1 cellular context compared by ENCODE assay signal in genomic region chr2:76197428-76197827, GRCh38.
TF ChIP-seq lines count a peak whose summit lies in the region.

No MANE protein-coding gene starts in this region.

TF ChIP-seq in WTC11, 78 proteins besides CTCF, POLR2A, EP300 and RAD21 (continued from another document):
- TF ChIP-seq ZNF425 (CRISPR knock-in tag; conservative IDR thresholded peaks at IDR 0.05) (no peak), ZNF232 (CRISPR knock-in tag; IDR thresholded peaks at IDR 0.05) (no peak), FOXJ3 (CRISPR knock-in tag; IDR thresholded peaks at IDR 0.05; ENCODE audit: borderline replicate concordance) (no peak), EMX1 (CRISPR knock-in tag; IDR thresholded peaks at IDR 0.05) (no peak), ZNF671 (CRISPR knock-in tag; IDR thresholded peaks at IDR 0.05) (no peak)
- TF ChIP-seq, protein P1, sequence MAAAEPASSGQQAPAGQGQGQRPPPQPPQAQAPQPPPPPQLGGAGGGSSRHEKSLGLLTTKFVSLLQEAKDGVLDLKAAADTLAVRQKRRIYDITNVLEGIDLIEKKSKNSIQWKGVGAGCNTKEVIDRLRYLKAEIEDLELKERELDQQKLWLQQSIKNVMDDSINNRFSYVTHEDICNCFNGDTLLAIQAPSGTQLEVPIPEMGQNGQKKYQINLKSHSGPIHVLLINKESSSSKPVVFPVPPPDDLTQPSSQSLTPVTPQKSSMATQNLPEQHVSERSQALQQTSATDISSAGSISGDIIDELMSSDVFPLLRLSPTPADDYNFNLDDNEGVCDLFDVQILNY (CRISPR knock-in tag; IDR thresholded peaks at IDR 0.05): no peak
